Comparison of ENCODE assay signal across 18 cellular contexts in the genomic region with DNA sequence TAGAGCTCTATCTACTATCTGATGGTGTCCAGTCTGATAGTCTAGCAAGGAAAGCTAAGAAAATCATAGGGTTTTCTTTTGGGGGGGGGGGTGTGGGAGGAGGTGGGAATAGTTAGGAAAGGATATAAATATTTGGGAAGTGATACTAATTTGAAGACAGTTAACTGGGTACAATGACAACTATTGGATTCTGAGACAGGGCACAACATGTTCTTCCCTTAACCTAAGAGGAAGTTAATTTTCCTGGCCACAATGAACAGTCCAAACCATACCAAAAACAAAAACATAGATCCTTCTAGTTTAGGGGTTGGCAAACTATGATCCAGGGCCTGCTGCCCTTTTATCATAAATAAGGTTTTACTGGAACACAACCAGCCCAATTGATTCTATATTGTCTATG. TPM values are rescaled to one million over a fixed set of nuclear protein-coding genes. Genes with fewer than 3 reads are reported as not detected.
DNase-seq lines count a peak whose midpoint lies in the region; ATAC-seq, FAIRE-seq and TF ChIP-seq lines count a peak whose summit lies in the region.
"Had no signal": no experiment of that assay in that cellular context is flagged by ENCODE, and none has a peak within 500 bp of the region (broad histone marks: within the 10 kb centered on the region; RNA-seq: fewer than 3 reads in every experiment).

No MANE protein-coding gene starts in this region.

- no peak for FAIRE-seq in H54 (lab: Jason Lieb, UNC)
- FAIRE-seq: GM19239 had no signal

- no peak overlapping the region for H3K14ac ChIP-seq in mesenchymal stem cell (ENCODE audit: low read length in 2 of 2)

- no peak overlapping the region for H3K4ac ChIP-seq in mesenchymal stem cell (ENCODE audit: low read depth in 1 of 2, low read length in 2 of 2)

- H3K79me1 ChIP-seq in mesenchymal stem cell (replicated peaks; ENCODE audit: low read length, poor library complexity, severe bottlenecking), result peaks cover 3% of the 10 kb centered on the region

- H2BK12ac ChIP-seq in mesenchymal stem cell (ENCODE audit: low read length in 2 of 2), result no peak overlapping the region

- no peaks in the 10 kb centered on the region for H3K27me3 ChIP-seq in mesenchymal stem cell (ENCODE audit: control insufficient read depth in 1 of 2, insufficient read depth in 1 of 2, low read length in 2 of 2)
- H3K27me3 ChIP-seq: BLaER1 had no signal

- no peak overlapping the region for H2AK5ac ChIP-seq in mesenchymal stem cell (ENCODE audit: low read length, severe bottlenecking)

- H2BK120ac ChIP-seq in mesenchymal stem cell (ENCODE audit: low read depth, low read length), result no peak overlapping the region

- intact Hi-C loops in Right ventricle myocardium superior (cut with DNase I), result no loop called here
- intact Hi-C loops in cardiac septum (cut with DNase I), result no loop called here

- H4K8ac ChIP-seq in mesenchymal stem cell (ENCODE audit: low read length), result no peak overlapping the region

- no peaks in the 10 kb centered on the region for H3K9me3 ChIP-seq in mesenchymal stem cell (ENCODE audit: control insufficient read depth, low read length)
- H3K9me3 ChIP-seq: BLaER1, Caco-2 had no signal

- H3K18ac ChIP-seq in mesenchymal stem cell (ENCODE audit: low read depth in 1 of 2, low read length in 2 of 2), result no peak overlapping the region

- ATAC-seq in Right ventricle myocardium superior (ENCODE audit: poor library complexity), result peak; percentile 60
- ATAC-seq in left lobe of liver, result peak; percentile 24
- ATAC-seq: HCT116 had no signal

- no peak overlapping the region for H2AFZ ChIP-seq in mesenchymal stem cell (ENCODE audit: low read depth, low read length)

- H3K4me3 ChIP-seq in mesenchymal stem cell (ENCODE audit: insufficient read depth in 1 of 2, low read depth in 1 of 2, low read length in 2 of 2), result no peak overlapping the region
- H3K4me3 ChIP-seq: BLaER1 had no signal

- H2BK15ac ChIP-seq in mesenchymal stem cell (ENCODE audit: low read depth, poor library complexity, severe bottlenecking), result no peak overlapping the region

- no peak overlapping the region for H4K91ac ChIP-seq in mesenchymal stem cell (ENCODE audit: low read length)

- DNase-seq in Right ventricle myocardium superior (no peak), cardiac septum (ENCODE audit: low spot score) (no peak), left lobe of liver (ENCODE audit: low spot score) (no peak), substantia nigra (lab: John Stamatoyannopoulos, UW) (no peak), H54 (ENCODE audit: insufficient read length, low spot score) (no peak), HT-29 (ENCODE audit: low spot score) (no peak), mesenchymal stem cell (no peak)
- DNase-seq: 8988T; AML-193; Caco-2; CD8-positive, alpha-beta memory T cell; DMS53; GF-D8; IMR-90 had no signal

- H3K4me1 ChIP-seq in mesenchymal stem cell (ENCODE audit: control insufficient read depth, insufficient read depth, low read depth, low read length), result no peaks in the 10 kb centered on the region
- H3K4me1 ChIP-seq: BLaER1 had no signal

- H3K27ac ChIP-seq in substantia nigra (ENCODE audit: low read depth, low read length, poor library complexity, severe bottlenecking) (peak overlapping the region; percentile 23), mesenchymal stem cell (ENCODE audit: low read length, poor library complexity, severe bottlenecking) (no peak overlapping the region)
- H3K27ac ChIP-seq: BLaER1, HL-60 had no signal

- no peak overlapping the region for H3K9ac ChIP-seq in mesenchymal stem cell (ENCODE audit: low read length)
- H3K9ac ChIP-seq: BLaER1 had no signal

- TF ChIP-seq POLR2A in H54 (IDR thresholded peaks at IDR 0.05; ENCODE audit: low read depth, low read length), result no peak

- H3K23ac ChIP-seq in mesenchymal stem cell (ENCODE audit: low read length in 2 of 2), result no peak overlapping the region

- no peak overlapping the region for H3K4me2 ChIP-seq in mesenchymal stem cell (ENCODE audit: low read length, poor library complexity, severe bottlenecking)
- H3K4me2 ChIP-seq: BLaER1 had no signal

- no peak overlapping the region for H2BK5ac ChIP-seq in mesenchymal stem cell (ENCODE audit: low read depth, low read length, poor library complexity, severe bottlenecking)

- peaks cover 19 to 92% of the 10 kb centered on the region in 2 experiments for H3K36me3 ChIP-seq in mesenchymal stem cell (ENCODE audit: control insufficient read depth in 1 of 2, insufficient read depth in 2 of 2, low read depth in 1 of 2, low read length in 2 of 2)

RNA-seq across cellular contexts. Expression of a gene that starts 10.0 kb away (rescaled TPM):
- total RNA-seq in Right ventricle myocardium superior (9.6 TPM), cardiac septum (9.4 TPM), left lobe of liver (15.4 TPM)
- total RNA-seq in HT-29 (2014; rRNA removed; shearing (Covaris generic)), result 0.18 TPM in 1 of 2 replicates, not detected in the other
- polyA plus RNA-seq in mesenchymal stem cell (2013, experiment 1 of 2), result 0.25 TPM
- polyA plus RNA-seq in mesenchymal stem cell (2013, experiment 2 of 2), result 0.32 TPM
